ENCODE assay signal across 21 cellular contexts in the genomic region with DNA sequence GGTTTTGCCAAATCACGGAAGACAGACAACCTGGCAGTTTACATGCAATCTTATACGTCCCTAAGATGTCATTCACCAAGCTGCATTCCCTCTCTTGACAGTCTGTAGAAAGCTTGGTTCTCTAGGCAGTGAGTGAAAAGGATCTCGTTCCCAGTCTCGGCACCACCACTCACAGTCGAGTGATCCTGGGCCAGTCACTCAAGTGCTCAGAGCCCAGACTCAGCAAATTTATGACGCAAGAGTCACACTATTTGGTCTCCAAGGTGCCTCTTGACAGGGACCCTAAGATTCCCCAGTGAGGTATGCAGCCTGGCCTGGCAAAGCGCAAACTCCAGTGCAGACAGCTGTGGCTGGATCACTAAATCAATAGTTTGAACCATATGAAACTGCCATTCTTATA.
"Had no signal": no experiment of that assay in that cellular context is flagged by ENCODE, and none has a peak within 500 bp of the region (broad histone marks: within the 10 kb centered on the region; RNA-seq: fewer than 3 reads in every experiment).

No MANE protein-coding gene starts in this region.

- H3K27ac Mint-ChIP-seq: activated naive CD4-positive, alpha-beta T cell treated with anti-CD3 and anti-CD28 coated beads, Interleukin-2, amount 50 U/mL, for 72 hours; activated T-cell treated with anti-CD3 and anti-CD28 coated beads, Interleukin-2, amount 50 U/mL, for 72 hours had no signal

- H3K27ac ChIP-seq: esophagus muscularis mucosa, gastroesophageal sphincter, heart right ventricle, tibial nerve, uterus had no signal

- H3K4me3 ChIP-seq: esophagus muscularis mucosa, gastroesophageal sphincter, heart right ventricle, tibial nerve, uterus had no signal

- H3K9me3 Mint-ChIP-seq: activated naive CD4-positive, alpha-beta T cell treated with anti-CD3 and anti-CD28 coated beads, Interleukin-2, amount 50 U/mL, for 72 hours; activated T-cell treated with anti-CD3 and anti-CD28 coated beads, Interleukin-2, amount 50 U/mL, for 72 hours; natural killer cell had no signal

- FAIRE-seq: endothelial cell of umbilical vein had no signal

- H3K9me3 ChIP-seq: esophagus muscularis mucosa, gastroesophageal sphincter, heart right ventricle, tibial nerve, uterus had no signal

- H3K4me1 ChIP-seq: uterus had no signal

- DNase-seq: activated CD4-positive, alpha-beta T cell treated with anti-CD3 and anti-CD28 coated beads, Interleukin-2, amount 50 U/mL, for 1 hour; activated gamma-delta T cell treated with Interleukin-2 at 50 U/mL for 16 hours; activated T-cell treated with anti-CD3 and anti-CD28 coated beads, Interleukin-2, amount 50 U/mL, for 72 hours; effector CD8-positive, alpha-beta T cell; heart right ventricle; kidney glomerular epithelial cell; left ventricle myocardium superior; natural killer cell; retina; stimulated activated CD4-positive, alpha-beta T cell treated with anti-CD3 and anti-CD28 coated beads, Interleukin-12 subunit alpha, Interleukin-12 subunit beta, amount 100 ng/mL, for 4 hours; stimulated activated CD4-positive, alpha-beta T cell treated with anti-CD3 and anti-CD28 coated beads, Interleukin-1b, Interleukin-23, amount 100 ng/mL, for 48 hours; stimulated activated CD8-positive, alpha-beta memory T cell treated with anti-CD3 and anti-CD28 coated beads, Interleukin-4, amount 100 ng/mL, for 48 hours; stimulated activated naive CD4-positive, alpha-beta T cell treated with Interleukin-2 at 50 U/mL for 16 hours; T-helper 1 cell; T-helper 9 cell; uterus had no signal

- H3K27me3 ChIP-seq: esophagus muscularis mucosa, gastroesophageal sphincter, heart right ventricle, tibial nerve, uterus had no signal

- H3K36me3 ChIP-seq: esophagus muscularis mucosa, tibial nerve, uterus had no signal

- H3K4me3 Mint-ChIP-seq: activated T-cell treated with anti-CD3 and anti-CD28 coated beads, Interleukin-2, amount 50 U/mL, for 72 hours; natural killer cell had no signal

- H3K36me3 Mint-ChIP-seq: natural killer cell had no signal
